In genomic region chr11:44773351-44773965, GRCh38 we compare ENCODE assay signal across 19 cellular contexts. TPM values are rescaled to one million over a fixed set of nuclear protein-coding genes. Genes with fewer than 3 reads are reported as not detected.
DNase-seq lines count a peak whose midpoint lies in the region; ATAC-seq and TF ChIP-seq lines count a peak whose summit lies in the region.
"Had no signal": no experiment of that assay in that cellular context is flagged by ENCODE, and none has a peak within 500 bp of the region (broad histone marks: within the 10 kb centered on the region; RNA-seq: fewer than 3 reads in every experiment).

No MANE protein-coding gene starts in this region.

- H3K4me3 Mint-ChIP-seq in activated T-cell treated with anti-CD3 and anti-CD28 coated beads, Interleukin-2, amount 50 U/mL, for 24 hours: no peak overlapping the region
- H3K4me3 Mint-ChIP-seq in activated T-cell treated with anti-CD3 and anti-CD28 coated beads, Interleukin-2, amount 50 U/mL, for 72 hours: no peak overlapping the region
- H3K4me3 Mint-ChIP-seq in glutamatergic neuron (ENCODE audit: unreplicated experiment): no peak overlapping the region
- H3K4me3 Mint-ChIP-seq: activated naive CD8-positive, alpha-beta T cell treated with anti-CD3 and anti-CD28 coated beads for 36 hours; CD14-positive monocyte had no signal

- peaks cover 21% of the 10 kb centered on the region for H3K4me1 Mint-ChIP-seq in activated T-cell treated with anti-CD3 and anti-CD28 coated beads, Interleukin-2, amount 50 U/mL, for 24 hours (ENCODE audit: low read depth)
- peaks cover 20% of the 10 kb centered on the region for H3K4me1 Mint-ChIP-seq in activated T-cell treated with anti-CD3 and anti-CD28 coated beads, Interleukin-2, amount 50 U/mL, for 72 hours (ENCODE audit: low read depth)
- peaks cover 15% of the 10 kb centered on the region for H3K4me1 Mint-ChIP-seq in glutamatergic neuron (ENCODE audit: low read depth, unreplicated experiment)
- H3K4me1 Mint-ChIP-seq: activated naive CD8-positive, alpha-beta T cell treated with anti-CD3 and anti-CD28 coated beads for 36 hours had no signal

- H3K27me3 ChIP-seq in muscle layer of duodenum (ENCODE audit: low read depth, low read length): no peaks in the 10 kb centered on the region
- H3K27me3 ChIP-seq: ovary had no signal

- H3K27ac ChIP-seq in muscle layer of duodenum (ENCODE audit: low read length): peak overlapping the region; percentile 43
- H3K27ac ChIP-seq: brain microvascular endothelial cell, dorsolateral prefrontal cortex, ovary had no signal

- no peak overlapping the region for H3K27ac Mint-ChIP-seq in activated T-cell treated with anti-CD3 and anti-CD28 coated beads, Interleukin-2, amount 50 U/mL, for 24 hours
- H3K27ac Mint-ChIP-seq in activated T-cell treated with anti-CD3 and anti-CD28 coated beads, Interleukin-2, amount 50 U/mL, for 72 hours: no peak overlapping the region
- no peak overlapping the region for H3K27ac Mint-ChIP-seq in glutamatergic neuron (ENCODE audit: unreplicated experiment)
- H3K27ac Mint-ChIP-seq: activated naive CD8-positive, alpha-beta T cell treated with anti-CD3 and anti-CD28 coated beads for 36 hours; CD14-positive monocyte had no signal

- H3K9me3 ChIP-seq in muscle layer of duodenum (ENCODE audit: control insufficient read depth in 1 of 2, low read length in 2 of 2): no peaks in the 10 kb centered on the region
- H3K9me3 ChIP-seq: ovary had no signal

- H3K9me3 Mint-ChIP-seq in activated T-cell treated with anti-CD3 and anti-CD28 coated beads, Interleukin-2, amount 50 U/mL, for 24 hours: no peaks in the 10 kb centered on the region
- H3K9me3 Mint-ChIP-seq in activated T-cell treated with anti-CD3 and anti-CD28 coated beads, Interleukin-2, amount 50 U/mL, for 72 hours: no peaks in the 10 kb centered on the region
- no peaks in the 10 kb centered on the region for H3K9me3 Mint-ChIP-seq in glutamatergic neuron (ENCODE audit: unreplicated experiment)
- H3K9me3 Mint-ChIP-seq: activated naive CD8-positive, alpha-beta T cell treated with anti-CD3 and anti-CD28 coated beads for 36 hours had no signal

- intact Hi-C loops in cardiac septum (cut with DNase I): no loop called here

- DNase-seq in activated T-cell treated with anti-CD3 and anti-CD28 coated beads, Interleukin-2, amount 50 U/mL, for 24 hours: peak; percentile 11
- no peak for DNase-seq in activated T-cell treated with anti-CD3 and anti-CD28 coated beads, Interleukin-2, amount 50 U/mL, for 72 hours
- DNase-seq in cardiac septum (ENCODE audit: low spot score) (peak; percentile 72), AG08395 (ENCODE audit: low spot score) (no peak), glomerular visceral epithelial cell (ENCODE audit: extremely low spot score) (no peak), glutamatergic neuron (no peak)
- DNase-seq: activated naive CD8-positive, alpha-beta T cell treated with anti-CD3 and anti-CD28 coated beads for 36 hours; brain microvascular endothelial cell; Kasumi-1; NCI-H1105 treated with DMSO at 0.1 percent for 48 hours; NCI-H748 treated with DMSO at 0.1 percent for 48 hours had no signal

- H3K36me3 Mint-ChIP-seq in activated T-cell treated with anti-CD3 and anti-CD28 coated beads, Interleukin-2, amount 50 U/mL, for 24 hours (ENCODE audit: low read depth): no peaks in the 10 kb centered on the region
- H3K36me3 Mint-ChIP-seq in activated T-cell treated with anti-CD3 and anti-CD28 coated beads, Interleukin-2, amount 50 U/mL, for 72 hours (ENCODE audit: insufficient read depth in 2 of 2): peaks cover 1 to 3% of the 10 kb centered on the region in 2 donors
- H3K36me3 Mint-ChIP-seq in glutamatergic neuron (ENCODE audit: unreplicated experiment): peaks cover 2% of the 10 kb centered on the region
- H3K36me3 Mint-ChIP-seq: CD14-positive monocyte had no signal

- no peaks in the 10 kb centered on the region for H3K27me3 Mint-ChIP-seq in activated T-cell treated with anti-CD3 and anti-CD28 coated beads, Interleukin-2, amount 50 U/mL, for 24 hours
- no peaks in the 10 kb centered on the region for H3K27me3 Mint-ChIP-seq in activated T-cell treated with anti-CD3 and anti-CD28 coated beads, Interleukin-2, amount 50 U/mL, for 72 hours (ENCODE audit: low read depth)
- H3K27me3 Mint-ChIP-seq in glutamatergic neuron (ENCODE audit: unreplicated experiment): peaks cover 2% of the 10 kb centered on the region

- no peak for TF ChIP-seq CTCF in glutamatergic neuron (IDR thresholded peaks at IDR 0.05; ENCODE audit: partially characterized antibody, unreplicated experiment)

- no peaks in the 10 kb centered on the region for H3K36me3 ChIP-seq in muscle layer of duodenum (ENCODE audit: control insufficient read depth in 1 of 2, insufficient read depth in 2 of 2, low read length in 2 of 2)
- H3K36me3 ChIP-seq: brain microvascular endothelial cell, ovary had no signal

- H3K4me3 ChIP-seq in muscle layer of duodenum (ENCODE audit: low read depth in 1 of 2, low read length in 2 of 2): no peak overlapping the region
- H3K4me3 ChIP-seq: dorsolateral prefrontal cortex, ovary, smooth muscle cell had no signal

- ATAC-seq in activated T-cell treated with anti-CD3 and anti-CD28 coated beads, Interleukin-2, amount 50 U/mL, for 72 hours (replicated peaks in 1 of 2): no peak
- ATAC-seq in HG03159 (IDR thresholded peaks at IDR 0.05; ENCODE audit: unreplicated experiment): no peak
- ATAC-seq: HCT116 had no signal

- H3K4me1 ChIP-seq in muscle layer of duodenum (ENCODE audit: control insufficient read depth in 1 of 2, insufficient read depth in 2 of 2, low read length in 2 of 2): peaks cover 0 to 57% of the 10 kb centered on the region in 2 donors

RNA-seq across cellular contexts. Expression of gene TSPAN18, which starts 46.7 kb away (rescaled TPM):
- 1 to 10 TPM; 1.3 to 1.8 TPM for total RNA-seq in activated T-cell treated with anti-CD3 and anti-CD28 coated beads, Interleukin-2, amount 50 U/mL, for 72 hours
- total RNA-seq in cardiac septum: 153 TPM
- total RNA-seq in glutamatergic neuron (ENCODE audit: unreplicated experiment): 80.4 TPM
- total RNA-seq: A172 had no signal

Comparison
In these comparisons a context has a peak if more than half of its experiments do, and no peak if none do; other contexts are left out.
1. DNase-seq: peak in activated T-cell treated with anti-CD3 and anti-CD28 coated beads, Interleukin-2, amount 50 U/mL, for 24 hours (single experiment) and cardiac septum (single experiment); none in activated T-cell treated with anti-CD3 and anti-CD28 coated beads, Interleukin-2, amount 50 U/mL, for 72 hours (0 of 2), AG08395 (single experiment), glomerular visceral epithelial cell (single experiment) and glutamatergic neuron (single experiment).
2. RNA of gene TSPAN18, which starts 46.7 kb away (total RNA-seq): 153 TPM in cardiac septum (single experiment) and 80.4 TPM in glutamatergic neuron (single experiment); 1.3 to 1.8 TPM in activated T-cell treated with anti-CD3 and anti-CD28 coated beads, Interleukin-2, amount 50 U/mL, for 72 hours; every median in the first group is over 10 times any median in the second.